Comparison of ENCODE assay signal across 17 cellular contexts in the genomic region with DNA sequence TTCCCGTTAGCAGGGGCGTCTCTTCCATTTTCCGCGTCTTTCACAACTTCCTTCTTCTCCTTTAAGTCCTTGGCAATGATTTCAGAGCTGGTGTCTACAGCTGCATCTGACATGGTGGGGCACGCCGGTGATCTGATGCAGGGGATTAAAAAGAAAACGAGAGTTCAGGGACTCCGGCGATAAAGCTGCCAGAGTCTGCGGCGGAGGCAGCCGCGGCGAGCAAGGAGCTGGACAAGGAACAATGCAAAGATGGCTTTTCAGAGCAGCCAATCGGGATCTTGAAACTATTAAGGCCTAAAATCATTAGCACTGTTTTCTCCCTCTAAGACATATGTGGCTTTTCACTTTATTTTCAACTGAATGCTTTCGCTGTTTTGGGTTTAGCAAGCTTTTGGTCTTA. TPM values are rescaled to one million over a fixed set of nuclear protein-coding genes. Genes with fewer than 3 reads are reported as not detected.
"Had no signal": no experiment of that assay in that cellular context is flagged by ENCODE, and none has a peak within 500 bp of the region (broad histone marks: within the 10 kb centered on the region; RNA-seq: fewer than 3 reads in every experiment).

No MANE protein-coding gene starts in this region.

RNA-seq across cellular contexts. Expression of gene NUTM2F, which starts 19.0 kb away (rescaled TPM):
- total RNA-seq: activated CD4-positive, alpha-beta T cell treated with anti-CD3 and anti-CD28 coated beads, Interleukin-2, amount 10 ng/mL, durations not matched to agents 7 days and 5 days; activated CD8-positive, alpha-beta memory T cell treated with anti-CD3 and anti-CD28 coated beads for 36 hours; activated CD8-positive, alpha-beta memory T cell treated with anti-CD3 and anti-CD28 coated beads, Interleukin-2, amount 10 ng/mL, durations not matched to agents 7 days and 5 days; activated CD8-positive, alpha-beta T cell treated with anti-CD3 and anti-CD28 coated beads, Interleukin-2, amount 10 ng/mL, durations not matched to agents 7 days and 5 days; activated naive CD4-positive, alpha-beta T cell treated with anti-CD3 and anti-CD28 coated beads for 36 hours; activated naive CD8-positive, alpha-beta T cell treated with anti-CD3 and anti-CD28 coated beads for 36 hours; activated T-cell treated with anti-CD3 and anti-CD28 coated beads, Interleukin-2, amount 50 U/mL, for 72 hours; ascending aorta; bronchial epithelial cell; cardiac septum; cerebellum; dermis blood vessel endothelial cell; esophagus muscularis mucosa; foreskin keratinocyte; gastrocnemius medialis; heart left ventricle; T-helper 17 cell had no signal
